ENCODE assay signal across 30 cellular contexts in genomic region chr6:54873589-54873988, GRCh38. TPM values are rescaled to one million over a fixed set of nuclear protein-coding genes. Genes with fewer than 3 reads are reported as not detected.
"Had no signal": no experiment of that assay in that cellular context is flagged by ENCODE, and none has a peak within 500 bp of the region (broad histone marks: within the 10 kb centered on the region; RNA-seq: fewer than 3 reads in every experiment).

No MANE protein-coding gene starts in this region.

- H3K4me3 ChIP-seq: pancreas, prostate gland, skin epidermis, upper lobe of right lung had no signal

- H3K36me3 ChIP-seq: pancreas, prostate gland, upper lobe of right lung had no signal

- H3K9me3 Mint-ChIP-seq: activated B cell treated with CpG ODN at 0.5 μM for 24 hours; activated CD8-positive, alpha-beta T cell treated with anti-CD3 and anti-CD28 coated beads for 36 hours; activated naive CD8-positive, alpha-beta T cell treated with anti-CD3 and anti-CD28 coated beads, Interleukin-2, amount 50 U/mL, for 24 hours; activated T-cell treated with anti-CD3 and anti-CD28 coated beads, Interleukin-2, amount 50 U/mL, for 4 hours; stimulated activated naive CD8-positive, alpha-beta T cell treated with anti-CD3 and anti-CD28 coated beads, Interleukin-15, amount 100 ng/mL, for 72 hours had no signal

- H3K4me1 Mint-ChIP-seq: activated B cell treated with CpG ODN at 0.5 μM for 24 hours; activated naive CD4-positive, alpha-beta T cell treated with anti-CD3 and anti-CD28 coated beads, Interleukin-2, amount 50 U/mL, for 24 hours; activated naive CD8-positive, alpha-beta T cell treated with anti-CD3 and anti-CD28 coated beads, Interleukin-2, amount 50 U/mL, for 24 hours; activated T-helper 17 cell treated with anti-CD3 and anti-CD28 coated beads, Interleukin-2, amount 50 U/mL, for 72 hours; naive thymus-derived CD4-positive, alpha-beta T cell; stimulated activated effector memory CD8-positive, alpha-beta T cell treated with anti-CD3 and anti-CD28 coated beads, Interleukin-12 subunit alpha, Interleukin-12 subunit beta, amount 100 ng/mL, for 72 hours; stimulated activated naive CD8-positive, alpha-beta T cell treated with anti-CD3 and anti-CD28 coated beads, Interleukin-15, amount 100 ng/mL, for 72 hours; T-helper 17 cell had no signal

- H3K4me1 ChIP-seq: prostate gland, upper lobe of right lung had no signal

- H3K27ac Mint-ChIP-seq: activated B cell treated with CpG ODN at 0.5 μM for 24 hours; activated CD8-positive, alpha-beta T cell treated with anti-CD3 and anti-CD28 coated beads for 36 hours; activated naive CD4-positive, alpha-beta T cell treated with anti-CD3 and anti-CD28 coated beads, Interleukin-2, amount 50 U/mL, for 24 hours; activated naive CD8-positive, alpha-beta T cell treated with anti-CD3 and anti-CD28 coated beads, Interleukin-2, amount 50 U/mL, for 24 hours; activated T-helper 17 cell treated with anti-CD3 and anti-CD28 coated beads, Interleukin-2, amount 50 U/mL, for 72 hours; naive thymus-derived CD4-positive, alpha-beta T cell; stimulated activated effector memory CD8-positive, alpha-beta T cell treated with anti-CD3 and anti-CD28 coated beads, Interleukin-12 subunit alpha, Interleukin-12 subunit beta, amount 100 ng/mL, for 72 hours; stimulated activated naive CD8-positive, alpha-beta T cell treated with anti-CD3 and anti-CD28 coated beads, Interleukin-15, amount 100 ng/mL, for 72 hours; T-helper 17 cell had no signal

- H3K9me3 ChIP-seq: pancreas, prostate gland, upper lobe of right lung had no signal

- ATAC-seq: activated CD8-positive, alpha-beta T cell treated with anti-CD3 and anti-CD28 coated beads for 36 hours; activated naive CD8-positive, alpha-beta T cell treated with anti-CD3 and anti-CD28 coated beads, Interleukin-2, amount 50 U/mL, for 24 hours; activated T-cell treated with anti-CD3 and anti-CD28 coated beads, Interleukin-2, amount 50 U/mL, for 4 hours; activated T-helper 17 cell treated with anti-CD3 and anti-CD28 coated beads, Interleukin-2, amount 50 U/mL, for 72 hours; left cardiac atrium; left ventricle myocardium superior; naive thymus-derived CD4-positive, alpha-beta T cell; pancreas; sciatic nerve; stimulated activated effector memory CD8-positive, alpha-beta T cell treated with anti-CD3 and anti-CD28 coated beads, Interleukin-12 subunit alpha, Interleukin-12 subunit beta, amount 100 ng/mL, for 72 hours; stimulated activated naive CD8-positive, alpha-beta T cell treated with anti-CD3 and anti-CD28 coated beads, Interleukin-15, amount 100 ng/mL, for 72 hours; T-helper 17 cell; upper lobe of right lung had no signal

- DNase-seq: activated B cell treated with CpG ODN at 0.5 μM for 24 hours; activated CD4-positive, alpha-beta T cell treated with anti-CD3 and anti-CD28 coated beads, Interleukin-2, amount 50 U/mL, for 1 hour; activated CD8-positive, alpha-beta T cell treated with anti-CD3 and anti-CD28 coated beads for 36 hours; activated gamma-delta T cell treated with Interleukin-2 at 50 U/mL for 16 hours; activated naive CD8-positive, alpha-beta T cell treated with anti-CD3 and anti-CD28 coated beads, Interleukin-2, amount 50 U/mL, for 24 hours; activated T-cell treated with anti-CD3 and anti-CD28 coated beads, Interleukin-2, amount 50 U/mL, for 4 hours; amygdala; central memory CD4-positive, alpha-beta T cell; glutamatergic neuron; islet precursor cell; left cardiac atrium; left ventricle myocardium superior; midbrain; naive thymus-derived CD4-positive, alpha-beta T cell; pancreas; retina; stimulated activated CD4-positive, alpha-beta T cell treated with anti-CD3 and anti-CD28 coated beads, Interleukin-4, amount 100 ng/mL, for 24 hours; stimulated activated naive CD8-positive, alpha-beta T cell treated with anti-CD3 and anti-CD28 coated beads, Interleukin-15, amount 100 ng/mL, for 72 hours; substantia nigra; T-helper 17 cell; T1000; upper lobe of right lung had no signal

- H3K36me3 Mint-ChIP-seq: activated naive CD4-positive, alpha-beta T cell treated with anti-CD3 and anti-CD28 coated beads, Interleukin-2, amount 50 U/mL, for 24 hours; naive thymus-derived CD4-positive, alpha-beta T cell; stimulated activated effector memory CD8-positive, alpha-beta T cell treated with anti-CD3 and anti-CD28 coated beads, Interleukin-12 subunit alpha, Interleukin-12 subunit beta, amount 100 ng/mL, for 72 hours had no signal

- H3K27me3 ChIP-seq: pancreas, upper lobe of right lung had no signal

- H3K4me3 Mint-ChIP-seq: activated B cell treated with CpG ODN at 0.5 μM for 24 hours; activated CD8-positive, alpha-beta T cell treated with anti-CD3 and anti-CD28 coated beads for 36 hours; activated naive CD4-positive, alpha-beta T cell treated with anti-CD3 and anti-CD28 coated beads, Interleukin-2, amount 50 U/mL, for 24 hours; activated naive CD8-positive, alpha-beta T cell treated with anti-CD3 and anti-CD28 coated beads, Interleukin-2, amount 50 U/mL, for 24 hours; activated T-cell treated with anti-CD3 and anti-CD28 coated beads, Interleukin-2, amount 50 U/mL, for 4 hours; activated T-helper 17 cell treated with anti-CD3 and anti-CD28 coated beads, Interleukin-2, amount 50 U/mL, for 72 hours; naive thymus-derived CD4-positive, alpha-beta T cell; stimulated activated effector memory CD8-positive, alpha-beta T cell treated with anti-CD3 and anti-CD28 coated beads, Interleukin-12 subunit alpha, Interleukin-12 subunit beta, amount 100 ng/mL, for 72 hours; stimulated activated naive CD8-positive, alpha-beta T cell treated with anti-CD3 and anti-CD28 coated beads, Interleukin-15, amount 100 ng/mL, for 72 hours; T-helper 17 cell had no signal

- H3K27ac ChIP-seq: pancreas, prostate gland, upper lobe of right lung had no signal

- H3K27me3 Mint-ChIP-seq: activated B cell treated with CpG ODN at 0.5 μM for 24 hours; activated CD8-positive, alpha-beta T cell treated with anti-CD3 and anti-CD28 coated beads for 36 hours; activated naive CD4-positive, alpha-beta T cell treated with anti-CD3 and anti-CD28 coated beads, Interleukin-2, amount 50 U/mL, for 24 hours; activated naive CD8-positive, alpha-beta T cell treated with anti-CD3 and anti-CD28 coated beads, Interleukin-2, amount 50 U/mL, for 24 hours; activated T-helper 17 cell treated with anti-CD3 and anti-CD28 coated beads, Interleukin-2, amount 50 U/mL, for 72 hours; naive thymus-derived CD4-positive, alpha-beta T cell; stimulated activated naive CD8-positive, alpha-beta T cell treated with anti-CD3 and anti-CD28 coated beads, Interleukin-15, amount 100 ng/mL, for 72 hours; T-helper 17 cell had no signal

RNA-seq across cellular contexts. Expression of gene FAM83B, which starts 27.0 kb away (rescaled TPM):
- total RNA-seq: activated B cell treated with CpG ODN at 0.5 μM for 24 hours; activated CD8-positive, alpha-beta T cell treated with anti-CD3 and anti-CD28 coated beads for 36 hours; activated T-helper 17 cell treated with anti-CD3 and anti-CD28 coated beads, Interleukin-2, amount 50 U/mL, for 72 hours; lung microvascular endothelial cell; naive thymus-derived CD4-positive, alpha-beta T cell; sciatic nerve; T-helper 17 cell had no signal
- polyA plus RNA-seq: naive thymus-derived CD4-positive, alpha-beta T cell; neural cell had no signal
